16 cellular contexts compared by ENCODE assay signal in genomic region chr2:223590964-223591363, GRCh38.
DNase-seq lines count a peak whose midpoint lies in the region.
"Had no signal": no experiment of that assay in that cellular context is flagged by ENCODE, and none has a peak within 500 bp of the region (broad histone marks: within the 10 kb centered on the region; RNA-seq: fewer than 3 reads in every experiment).

No MANE protein-coding gene starts in this region.

- DNase-seq in COLO668 (lab: John Stamatoyannopoulos, UW; ENCODE audit: unreplicated experiment) (peak; percentile 15), HCEC 1CT (peak; percentile 80), SHP77 treated with DMSO at 0.1 percent for 48 hours (lab: John Stamatoyannopoulos, UW) (peak; percentile 67), iris pigment epithelial cell (ENCODE audit: low read depth) (peak; percentile 83), NCI-H2171 (lab: John Stamatoyannopoulos, UW) (no peak), foreskin melanocyte (no peak), DMS 273 treated with DMSO at 0.1 percent for 48 hours (lab: John Stamatoyannopoulos, UW) (no peak)
- DNase-seq: activated CD8-positive, alpha-beta T cell treated with anti-CD3 and anti-CD28 coated beads, Interleukin-2, amount 10 ng/mL, durations not matched to agents 7 days and 5 days; activated naive CD4-positive, alpha-beta T cell treated with anti-CD3 and anti-CD28 coated beads for 36 hours; activated T-cell treated with anti-CD3 and anti-CD28 coated beads, Interleukin-2, amount 50 U/mL, for 4 hours; BE2C; Caco-2; effector memory CD4-positive, alpha-beta T cell; left ventricle myocardium inferior; NCI-H524; spleen had no signal

Comparison
In these comparisons a context has a peak if more than half of its experiments do, and no peak if none do; other contexts are left out.
1. DNase-seq: peak in COLO668 (single experiment), HCEC 1CT (single experiment), SHP77 treated with DMSO at 0.1 percent for 48 hours (single experiment) and iris pigment epithelial cell (single experiment); none in NCI-H2171 (single experiment), foreskin melanocyte (single experiment) and DMS 273 treated with DMSO at 0.1 percent for 48 hours (single experiment).